ENCODE assay signal across 22 cellular contexts in the genomic region with DNA sequence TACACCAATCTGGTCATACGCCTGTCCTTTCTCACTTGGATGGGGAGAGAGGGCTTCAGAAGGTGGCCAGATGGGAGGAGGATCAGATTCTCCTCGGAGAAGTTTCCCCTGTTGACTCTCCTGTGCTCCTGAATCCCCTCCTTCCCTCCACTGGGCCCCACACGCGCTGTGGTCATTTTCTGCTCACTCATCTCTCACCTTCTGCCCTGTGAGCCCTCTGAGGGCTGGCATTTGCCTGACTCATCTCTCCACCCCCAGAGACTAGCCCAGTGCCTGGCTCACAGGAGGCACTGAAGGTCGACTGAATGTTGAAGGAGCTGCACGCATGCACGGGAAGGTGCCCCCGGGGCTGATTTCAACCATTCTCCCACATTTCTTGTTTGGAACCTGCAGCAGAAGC. TPM values are rescaled to one million over a fixed set of nuclear protein-coding genes. Genes with fewer than 3 reads are reported as not detected.
A peak's percentile ranks its signal among the peaks of the same experiment; 100 is the strongest.
DNase-seq lines count a peak whose midpoint lies in the region; ATAC-seq and TF ChIP-seq lines count a peak whose summit lies in the region.
"Had no signal": no experiment of that assay in that cellular context is flagged by ENCODE, and none has a peak within 500 bp of the region (broad histone marks: within the 10 kb centered on the region; RNA-seq: fewer than 3 reads in every experiment).

No MANE protein-coding gene starts in this region.

- DNase-seq in Caco-2: no peak
- DNase-seq in LHCN-M2 (ENCODE audit: low read depth): peak; percentile 53
- no peak for DNase-seq in neural progenitor cell (ENCODE audit: low spot score)
- no peak for DNase-seq in HuH-7 (ENCODE audit: low spot score)
- no peak for DNase-seq in NCI-H1105 (lab: John Stamatoyannopoulos, UW)
- no peak for DNase-seq in activated CD4-positive, CD25-positive, alpha-beta regulatory T cell (lab: John Stamatoyannopoulos, UW)
- no peak for DNase-seq in stimulated activated naive CD8-positive, alpha-beta T cell treated with anti-CD3 and anti-CD28 coated beads, Interleukin-15, Interleukin-2, amounts not matched to agents 100 U/mL and 50 U/mL, for 24 hours
- DNase-seq: activated CD4-positive, alpha-beta T cell treated with anti-CD3 and anti-CD28 coated beads for 4 hours; activated naive CD4-positive, alpha-beta T cell treated with anti-CD3 and anti-CD28 coated beads, Interleukin-2, amount 50 U/mL, for 16 hours; activated T-cell treated with anti-CD3 and anti-CD28 coated beads, Interleukin-2, amount 50 U/mL, for 48 hours; effector memory CD8-positive, alpha-beta T cell; esophagus squamous epithelium; H9; naive thymus-derived CD8-positive, alpha-beta T cell; NCI-H2081; SIG-M5 had no signal

- no peak overlapping the region for H3K4me3 Mint-ChIP-seq in Caco-2 (ENCODE audit: unreplicated experiment)
- H3K4me3 Mint-ChIP-seq in brain: no peak overlapping the region
- peak overlapping the region; percentile 12 for H3K4me3 Mint-ChIP-seq in neural progenitor cell
- H3K4me3 Mint-ChIP-seq: effector memory CD8-positive, alpha-beta T cell; H9; memory B cell; naive thymus-derived CD8-positive, alpha-beta T cell had no signal

- H3K36me3 ChIP-seq in Caco-2 (ENCODE audit: control insufficient read depth, insufficient read depth, low read length): no peaks in the 10 kb centered on the region
- no peaks in the 10 kb centered on the region for H3K36me3 ChIP-seq in neural progenitor cell
- H3K36me3 ChIP-seq: esophagus squamous epithelium, vagina had no signal

- POLR2A ChIA-PET in Caco-2 (lab: Charles Lee): no interaction called here

- intact Hi-C loops in Caco-2 (cut with micrococcal nuclease; ENCODE audit: unreplicated experiment): no loop called here

- no peak overlapping the region for H3K27ac ChIP-seq in neural progenitor cell
- H3K27ac ChIP-seq: esophagus squamous epithelium, parathyroid adenoma, vagina had no signal

- H3K27me3 Mint-ChIP-seq in Caco-2 (ENCODE audit: insufficient read depth, unreplicated experiment) (no peaks in the 10 kb centered on the region), brain (peaks cover 6% of the 10 kb centered on the region), neural progenitor cell (ENCODE audit: insufficient read depth, low read depth) (peaks cover 11% of the 10 kb centered on the region)

- no peaks in the 10 kb centered on the region for H3K27me3 ChIP-seq in Caco-2 (replicated peaks; ENCODE audit: control insufficient read depth, insufficient read depth, low read length)
- H3K27me3 ChIP-seq in neural progenitor cell: peaks cover 14% of the 10 kb centered on the region
- H3K27me3 ChIP-seq: vagina had no signal

- no peak overlapping the region for H2AFZ ChIP-seq in neural progenitor cell (replicated peaks)

- ATAC-seq in stimulated activated naive CD8-positive, alpha-beta T cell treated with anti-CD3 and anti-CD28 coated beads, Interleukin-15, Interleukin-2, amounts not matched to agents 100 U/mL and 50 U/mL, for 24 hours: no peak
- ATAC-seq: effector memory CD8-positive, alpha-beta T cell had no signal

- H3K4me1 ChIP-seq in Caco-2 (peaks cover 37% of the 10 kb centered on the region), neural progenitor cell (peaks cover 28% of the 10 kb centered on the region)

- CTCF ChIA-PET in Caco-2 (lab: Charles Lee): no interaction called here

- TF ChIP-seq CTCF in Caco-2 (IDR thresholded peaks at IDR 0.05; ENCODE audit: insufficient read depth in 1 of 2, low read depth in 1 of 2, low read length in 1 of 2, severe bottlenecking in 1 of 2, unreplicated experiment in 1 of 2): no peak
- no peak for TF ChIP-seq CTCF in brain (conservative IDR thresholded peaks at IDR 0.05)
- TF ChIP-seq CTCF in neural progenitor cell (IDR thresholded peaks at IDR 0.05): no peak

- H4K20me1 ChIP-seq in neural progenitor cell (ENCODE audit: low read depth): no peaks in the 10 kb centered on the region

- no peak overlapping the region for H3K9ac ChIP-seq in neural progenitor cell
- H3K9ac ChIP-seq: parathyroid adenoma had no signal

- H3K36me3 Mint-ChIP-seq in Caco-2 (ENCODE audit: insufficient read depth, unreplicated experiment): no peaks in the 10 kb centered on the region
- no peaks in the 10 kb centered on the region for H3K36me3 Mint-ChIP-seq in brain
- peaks cover 1% of the 10 kb centered on the region for H3K36me3 Mint-ChIP-seq in neural progenitor cell
- H3K36me3 Mint-ChIP-seq: CD14-positive monocyte; memory B cell; naive thymus-derived CD8-positive, alpha-beta T cell had no signal

- H3K4me1 Mint-ChIP-seq in Caco-2 (ENCODE audit: low read depth, unreplicated experiment) (peaks cover 29% of the 10 kb centered on the region), brain (peaks cover 21% of the 10 kb centered on the region), neural progenitor cell (peaks cover 44% of the 10 kb centered on the region)

- no TSS peak for BruUV-seq in Caco-2 (replicated peaks; lab: Mats Ljungman, UMichigan)

- H3F3A ChIP-seq in neural progenitor cell (ENCODE audit: low read depth): no peaks in the 10 kb centered on the region

- H3K79me2 ChIP-seq in neural progenitor cell (ENCODE audit: low read depth): no peaks in the 10 kb centered on the region
- H3K79me2 ChIP-seq: parathyroid adenoma had no signal

- H3K27ac Mint-ChIP-seq in Caco-2 (ENCODE audit: unreplicated experiment): peak overlapping the region; percentile 91
- peak overlapping the region in 3 of 5 experiments; percentile 0 to 54 (median 11) for H3K27ac Mint-ChIP-seq in brain
- H3K27ac Mint-ChIP-seq in neural progenitor cell: no peak overlapping the region
- H3K27ac Mint-ChIP-seq: effector memory CD8-positive, alpha-beta T cell; H9; memory B cell had no signal

- H3K4me3 ChIP-seq in Caco-2 (ENCODE audit: low read depth, low read length): no peak overlapping the region
- no peak overlapping the region for H3K4me3 ChIP-seq in neural progenitor cell
- H3K4me3 ChIP-seq: esophagus squamous epithelium, vagina had no signal

- H3K9me3 Mint-ChIP-seq in Caco-2 (ENCODE audit: unreplicated experiment) (no peaks in the 10 kb centered on the region), brain (peaks cover 0 to 6% (median 0%) of the 10 kb centered on the region in 5 experiments), neural progenitor cell (peaks cover 7% of the 10 kb centered on the region)
- H3K9me3 Mint-ChIP-seq: effector memory CD8-positive, alpha-beta T cell; H9; memory B cell; naive thymus-derived CD8-positive, alpha-beta T cell had no signal

- no peak overlapping the region for H3K4me2 ChIP-seq in neural progenitor cell

- H3K9me3 ChIP-seq in Caco-2 (no peaks in the 10 kb centered on the region), neural progenitor cell (ENCODE audit: low read depth) (no peaks in the 10 kb centered on the region)
- H3K9me3 ChIP-seq: esophagus squamous epithelium, vagina had no signal

RNA-seq across cellular contexts. Expression of gene ABCA4, which starts 14.2 kb away (rescaled TPM):
- total RNA-seq in Caco-2 (2022) (1.0 and 1.8 TPM in 2 replicates), LHCN-M2 (2014; rRNA removed) (under 0.01 and 0.06 TPM in 2 replicates), neural progenitor cell (ENCODE audit: low replicate concordance) (0.87 and 1.2 TPM in 2 replicates)
- polyA plus RNA-seq in LHCN-M2 (2012): 0.06 TPM
- 0.19 TPM for polyA plus RNA-seq in brain (ENCODE audit: insufficient read depth, low read depth, low replicate concordance)
- total RNA-seq: activated CD8-positive, alpha-beta memory T cell treated with anti-CD3 and anti-CD28 coated beads for 36 hours; H9; naive thymus-derived CD8-positive, alpha-beta T cell had no signal
- polyA plus RNA-seq: CD14-positive monocyte; naive thymus-derived CD8-positive, alpha-beta T cell had no signal
